Comparison of ENCODE assay signal across 2 cellular contexts in genomic region chr12:64634508-64635092, GRCh38.
TF ChIP-seq lines count a peak whose summit lies in the region.

No MANE protein-coding gene starts in this region.

TF ChIP-seq in IMR-90, 13 proteins besides CTCF, POLR2A, EP300 and RAD21:
- TF ChIP-seq CHD1 (IDR thresholded peaks at IDR 0.05; ENCODE audit: low read depth, low read length) = no peak
- TF ChIP-seq MXI1 (IDR thresholded peaks at IDR 0.05; ENCODE audit: borderline replicate concordance, low read depth, low read length) = no peak
- TF ChIP-seq FOS (IDR thresholded peaks at IDR 0.05; ENCODE audit: low read depth, low read length) = no peak
- TF ChIP-seq USF2 (IDR thresholded peaks at IDR 0.05; ENCODE audit: low read depth, low read length) = no peak
- no peak for TF ChIP-seq RFX5 (IDR thresholded peaks at IDR 0.05; ENCODE audit: low read depth, low read length)
- TF ChIP-seq MAFK (IDR thresholded peaks at IDR 0.05; ENCODE audit: low read depth, low read length) = no peak
- no peak for TF ChIP-seq SMC3 (IDR thresholded peaks at IDR 0.05; ENCODE audit: low read depth, low read length)
- TF ChIP-seq ELK1 (IDR thresholded peaks at IDR 0.05; ENCODE audit: borderline replicate concordance, low read depth, low read length) = no peak
- TF ChIP-seq RCOR1 (IDR thresholded peaks at IDR 0.05; ENCODE audit: insufficient replicate concordance, low read length) = no peak
- TF ChIP-seq NFE2L2 (IDR thresholded peaks at IDR 0.05; ENCODE audit: low read depth, low read length) = no peak
- TF ChIP-seq CEBPB (IDR thresholded peaks at IDR 0.05; ENCODE audit: low read depth, low read length) = no peak
- TF ChIP-seq BHLHE40 (IDR thresholded peaks at IDR 0.05; ENCODE audit: low read depth, low read length) = no peak
- TF ChIP-seq MAZ (IDR thresholded peaks at IDR 0.05; ENCODE audit: borderline replicate concordance, low read depth, low read length) = no peak

TF ChIP-seq in endothelial cell of umbilical vein, 7 proteins besides CTCF, POLR2A, EP300 and RAD21:
- TF ChIP-seq EZH2 (IDR thresholded peaks at IDR 0.05; ENCODE audit: borderline replicate concordance, low read depth, low read length, severe bottlenecking) = no peak
